Comparison of ENCODE assay signal across 36 cellular contexts in the genomic region with DNA sequence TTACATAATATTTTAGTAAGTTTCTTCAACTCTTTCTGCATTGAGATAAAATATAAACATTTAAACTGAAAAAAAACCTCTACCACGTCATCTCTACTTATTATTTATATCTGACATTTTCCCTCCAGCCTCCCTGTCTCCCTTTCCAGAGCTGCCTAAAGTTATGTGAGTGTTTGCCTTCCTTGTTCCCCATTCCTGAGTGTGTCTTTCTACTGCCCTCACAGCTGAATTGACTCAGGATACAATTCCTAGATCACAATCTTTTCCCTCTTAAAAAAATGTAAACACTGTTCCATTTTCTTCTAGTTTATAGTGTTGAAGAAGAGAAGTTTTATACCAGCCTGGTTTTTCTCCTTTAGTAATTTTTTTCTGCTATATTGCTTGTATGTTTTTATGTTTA. TPM values are rescaled to one million over a fixed set of nuclear protein-coding genes. Genes with fewer than 3 reads are reported as not detected.
"Had no signal": no experiment of that assay in that cellular context is flagged by ENCODE, and none has a peak within 500 bp of the region (broad histone marks: within the 10 kb centered on the region; RNA-seq: fewer than 3 reads in every experiment).

No MANE protein-coding gene starts in this region.

- H3K9me3 ChIP-seq: ascending aorta had no signal

- H3K4me2 ChIP-seq: PC-9 had no signal

- H3K36me3 ChIP-seq: ascending aorta, cardiac muscle cell, WERI-Rb-1 had no signal

- H3K27me3 ChIP-seq: ascending aorta, cardiac muscle cell had no signal

- DNase-seq: activated CD4-positive, alpha-beta memory T cell treated with anti-CD3 and anti-CD28 coated beads, Interleukin-2, amount 10 ng/mL, durations not matched to agents 7 days and 5 days; activated CD4-positive, alpha-beta T cell treated with anti-CD3 and anti-CD28 coated beads for 1 hour; activated CD4-positive, alpha-beta T cell treated with anti-CD3 and anti-CD28 coated beads for 48 hours; activated CD4-positive, CD25-positive, alpha-beta regulatory T cell; activated CD8-positive, alpha-beta memory T cell treated with anti-CD3 and anti-CD28 coated beads for 24 hours; activated CD8-positive, alpha-beta memory T cell treated with anti-CD3 and anti-CD28 coated beads, Interleukin-2, amount 10 ng/mL, durations not matched to agents 7 days and 5 days; activated CD8-positive, alpha-beta memory T cell treated with anti-CD3 and anti-CD28 coated beads, Interleukin-2, amount 50 U/mL, for 48 hours; activated effector memory CD4-positive, alpha-beta T cell treated with Interleukin-2 at 50 U/mL for 16 hours; activated naive CD4-positive, alpha-beta T cell treated with anti-CD3 and anti-CD28 coated beads, Interleukin-2, amount 10 ng/mL, durations not matched to agents 7 days and 5 days; activated naive CD8-positive, alpha-beta T cell treated with anti-CD3 and anti-CD28 coated beads for 36 hours; activated T-cell treated with anti-CD3 and anti-CD28 coated beads, Interleukin-2, amount 50 U/mL, for 48 hours; amygdala; Kasumi-1; NCI-H1092 treated with DMSO at 0.1 percent for 48 hours; NCI-H1417; NCI-H146; NCI-H187; NCI-H2029 treated with DMSO at 0.1 percent for 48 hours; NCI-H2107; NCI-H2171; NCI-H510A; NCI-H526; NCI-H748 treated with DMSO at 0.1 percent for 48 hours; NK-92 treated with Interleukin-12 subunit alpha and Interleukin-12 subunit beta, amount 100 ng/mL, for 24 hours; SIG-M5; SW 1271; T-helper 1 cell; T-helper 2 cell; T-helper 9 cell; WERI-Rb-1 had no signal

- ATAC-seq: activated CD8-positive, alpha-beta memory T cell treated with anti-CD3 and anti-CD28 coated beads, Interleukin-2, amount 10 ng/mL, durations not matched to agents 7 days and 5 days; Right ventricle myocardium inferior; SK-N-SH treated with all-trans-retinoic acid at 6 μM for 48 hours had no signal

- H3K4me3 ChIP-seq: ascending aorta, cardiac muscle cell, PC-9 had no signal

- H2AFZ ChIP-seq: PC-9 had no signal

- H3K4me1 ChIP-seq: ascending aorta had no signal

- H3K27ac ChIP-seq: ascending aorta, cardiac muscle cell, PC-9, RWPE1, WERI-Rb-1 had no signal

RNA-seq across cellular contexts. Expression of gene TRPM8, which starts 5.3 kb away (rescaled TPM):
- polyA plus RNA-seq: cardiac muscle cell had no signal
